In genomic region chr12:12194206-12194605, GRCh38 we compare ENCODE assay signal across 19 cellular contexts.
A peak's percentile ranks its signal among the peaks of the same experiment; 100 is the strongest.
DNase-seq lines count a peak whose midpoint lies in the region; ATAC-seq, FAIRE-seq and TF ChIP-seq lines count a peak whose summit lies in the region.
"Had no signal": no experiment of that assay in that cellular context is flagged by ENCODE, and none has a peak within 500 bp of the region (broad histone marks: within the 10 kb centered on the region; RNA-seq: fewer than 3 reads in every experiment).

No MANE protein-coding gene starts in this region.

- H2AFZ ChIP-seq in GM23248 = no peak overlapping the region

- H3K4me2 ChIP-seq in GM23248 (ENCODE audit: unreplicated experiment) = no peak overlapping the region

- no peak for ATAC-seq in HG03565 (IDR thresholded peaks at IDR 0.05; ENCODE audit: unreplicated experiment)
- ATAC-seq: heart right ventricle, WTC11 had no signal

- 68 to 77% methylated on average over 2 of the region's 2 CpGs for WGBS in GM23248 (ENCODE audit: low coverage in 1 of 2, low lambda C conversion rate in 2 of 2, missing lambda C conversion rate in 2 of 2), 2 experiments

- FAIRE-seq in RCC 7860 (lab: Jason Lieb, UNC) = peak; percentile 91

- H3K9me3 ChIP-seq in GM23248 (ENCODE audit: low read depth) (no peaks in the 10 kb centered on the region), SJCRH30 (replicated peaks) (no peaks in the 10 kb centered on the region)
- H3K9me3 ChIP-seq: esophagus muscularis mucosa, thoracic aorta had no signal

- peaks cover 12% of the 10 kb centered on the region for H3K36me3 ChIP-seq in GM23248 (ENCODE audit: low read depth)
- H3K36me3 ChIP-seq in SJCRH30 = peaks cover 7% of the 10 kb centered on the region
- H3K36me3 ChIP-seq: esophagus muscularis mucosa, thoracic aorta had no signal

- no peaks in the 10 kb centered on the region for H3K27me3 ChIP-seq in GM23248 (replicated peaks; ENCODE audit: insufficient read depth)
- no peaks in the 10 kb centered on the region for H3K27me3 ChIP-seq in SJCRH30
- H3K27me3 ChIP-seq: esophagus muscularis mucosa, heart right ventricle had no signal

- in situ Hi-C loops in GM23248 (cut with MboI) = no loop called here

- TF ChIP-seq CTCF in epithelial cell of esophagus (IDR thresholded peaks at IDR 0.05; ENCODE audit: insufficient read depth, low read depth, low read length, missing control alignments) = no peak

- no peak overlapping the region for H3K9ac ChIP-seq in GM23248

- no peaks in the 10 kb centered on the region; the same call in none of the 2 replicates for H3F3A ChIP-seq in GM23248 (ENCODE audit: insufficient read depth)

- H3K9me2 ChIP-seq in GM23248 (ENCODE audit: insufficient read depth) = no peaks in the 10 kb centered on the region

- H3K4me3 ChIP-seq in GM23248 (no peak overlapping the region), epithelial cell of esophagus (ENCODE audit: low read length) (no peak overlapping the region), SJCRH30 (no peak overlapping the region)
- H3K4me3 ChIP-seq: esophagus muscularis mucosa, heart right ventricle, thoracic aorta had no signal

- peaks cover 34% of the 10 kb centered on the region for H3K79me2 ChIP-seq in GM23248 (ENCODE audit: insufficient read depth)

- H3K27ac ChIP-seq in GM23248 (no peak overlapping the region), SJCRH30 (no peak overlapping the region)
- H3K27ac ChIP-seq: esophagus muscularis mucosa, heart right ventricle, thoracic aorta had no signal

- no peaks in the 10 kb centered on the region for H4K20me1 ChIP-seq in GM23248 (ENCODE audit: insufficient read depth)

- DNase-seq in GM23248 (peak; percentile 41), RCC 7860 (ENCODE audit: low spot score) (peak; percentile 18), epithelial cell of esophagus (ENCODE audit: low read depth) (peak; percentile 67), renal cortical epithelial cell (ENCODE audit: low read depth) (peak; percentile 87), NCI-H128 (lab: John Stamatoyannopoulos, UW; ENCODE audit: unreplicated experiment) (no peak), SJCRH30 (no peak)
- DNase-seq in activated T-cell treated with anti-CD3 and anti-CD28 coated beads, Interleukin-2, amount 50 U/mL, for 48 hours = no peak
- DNase-seq: activated naive CD8-positive, alpha-beta T cell treated with anti-CD3 and anti-CD28 coated beads for 36 hours; heart right ventricle; islet precursor cell; NCI-H2029 treated with DMSO at 0.1 percent for 48 hours; NCI-H446 treated with DMSO at 0.1 percent for 48 hours; nephron progenitor cell; Right ventricle myocardium superior; stimulated activated CD4-positive, alpha-beta T cell treated with anti-CD3 and anti-CD28 coated beads, Interleukin-12 subunit alpha, Interleukin-12 subunit beta, amount 100 ng/mL, for 4 hours had no signal

- H3K4me1 ChIP-seq in GM23248 (ENCODE audit: insufficient read depth) (peaks cover 4% of the 10 kb centered on the region; the same call in 1 of the 2 replicates), SJCRH30 (no peaks in the 10 kb centered on the region)

Comparison
In these comparisons a context has a peak if more than half of its experiments do, and no peak if none do; other contexts are left out.
1. DNase-seq: peak in GM23248 (single experiment), RCC 7860 (single experiment), epithelial cell of esophagus (single experiment) and renal cortical epithelial cell (single experiment); none in NCI-H128 (single experiment), activated T-cell treated with anti-CD3 and anti-CD28 coated beads, Interleukin-2, amount 50 U/mL, for 48 hours (0 of 2) and SJCRH30 (0 of 2).